1 cellular context compared by ENCODE assay signal in genomic region chr6:157531169-157531985, GRCh38.
A peak's percentile ranks its signal among the peaks of the same experiment; 100 is the strongest.
TF ChIP-seq lines count a peak whose summit lies in the region.

No MANE protein-coding gene starts in this region.

TF ChIP-seq in HepG2, 621 proteins besides CTCF, POLR2A, EP300 and RAD21 (continued from another document and continues in another):
- TF ChIP-seq ZNF496 (CRISPR knock-in tag; IDR thresholded peaks at IDR 0.05; ENCODE audit: insufficient replicate concordance) (peak; percentile 29), ZBTB37 (CRISPR knock-in tag; IDR thresholded peaks at IDR 0.05) (peak; percentile 91; the same call in 1 of the 2 replicates), CENPX (CRISPR knock-in tag; IDR thresholded peaks at IDR 0.05) (no peak), NRL (CRISPR knock-in tag; IDR thresholded peaks at IDR 0.05; ENCODE audit: borderline replicate concordance) (peak; percentile 94), HNF4G (IDR thresholded peaks at IDR 0.05; ENCODE audit: borderline replicate concordance, low read depth, low read length) (no peak; the same call in 1 of the 2 replicates), HNF4G (CRISPR knock-in tag; IDR thresholded peaks at IDR 0.05; ENCODE audit: borderline replicate concordance, low read depth) (peak; percentile 100), ZNF598 (CRISPR knock-in tag; IDR thresholded peaks at IDR 0.05; ENCODE audit: borderline replicate concordance) (no peak; the same call in 1 of the 2 replicates), RFX3 (CRISPR knock-in tag; IDR thresholded peaks at IDR 0.05) (no peak), PRPF4 (IDR thresholded peaks at IDR 0.05; ENCODE audit: low read depth, low read length, poor library complexity, severe bottlenecking) (peak; percentile 80), ATF2 (CRISPR knock-in tag; IDR thresholded peaks at IDR 0.05) (peak; percentile 98), NCOA2 (CRISPR knock-in tag; IDR thresholded peaks at IDR 0.05) (peak; percentile 97), BRD4 (CRISPR knock-in tag; IDR thresholded peaks at IDR 0.05) (peak; percentile 96), ZNF142 (CRISPR knock-in tag; IDR thresholded peaks at IDR 0.05) (peak; percentile 86; the same call in 1 of the 2 replicates), ELF4 (CRISPR knock-in tag; IDR thresholded peaks at IDR 0.05; ENCODE audit: borderline replicate concordance) (peak; percentile 90; the same call in 1 of the 2 replicates), TSC22D2 (CRISPR knock-in tag; IDR thresholded peaks at IDR 0.05; ENCODE audit: borderline replicate concordance) (peak; percentile 50; the same call in 1 of the 2 replicates), ZNF138 (CRISPR knock-in tag; IDR thresholded peaks at IDR 0.05; ENCODE audit: low read depth) (no peak; the same call in 1 of the 2 replicates), ZNF615 (CRISPR knock-in tag; IDR thresholded peaks at IDR 0.05; ENCODE audit: borderline replicate concordance) (peak; percentile 88; the same call in 1 of the 2 replicates), PREB (CRISPR knock-in tag; IDR thresholded peaks at IDR 0.05) (no peak), HIC2 (CRISPR knock-in tag; IDR thresholded peaks at IDR 0.05; ENCODE audit: low read depth) (peak; percentile 98), FOXC1 (CRISPR knock-in tag; IDR thresholded peaks at IDR 0.05; ENCODE audit: borderline replicate concordance) (peak; percentile 91), ELF1 (CRISPR knock-in tag; IDR thresholded peaks at IDR 0.05) (peak; percentile 85), ZSCAN25 (CRISPR knock-in tag; IDR thresholded peaks at IDR 0.05) (peak; percentile 88), E2F5 (CRISPR knock-in tag; conservative IDR thresholded peaks at IDR 0.05) (0 out of 2 replicates have a peak, but pooled peaks have one; percentile 8), MLLT10 (CRISPR knock-in tag; IDR thresholded peaks at IDR 0.05) (no peak), GFI1 (CRISPR knock-in tag; IDR thresholded peaks at IDR 0.05; ENCODE audit: borderline replicate concordance) (peak; percentile 100), ATM (IDR thresholded peaks at IDR 0.05; ENCODE audit: borderline replicate concordance) (no peak), MXD3 (CRISPR knock-in tag; IDR thresholded peaks at IDR 0.05) (peak; percentile 33; the same call in 1 of the 2 replicates), DRAP1 (CRISPR knock-in tag; IDR thresholded peaks at IDR 0.05) (peak; percentile 86; the same call in 1 of the 2 replicates), SALL2 (CRISPR knock-in tag; IDR thresholded peaks at IDR 0.05) (peak; percentile 94), ZNF746 (CRISPR knock-in tag; IDR thresholded peaks at IDR 0.05) (peak; percentile 97), RARG (CRISPR knock-in tag; IDR thresholded peaks at IDR 0.05; ENCODE audit: low read depth) (peak; percentile 95; the same call in 1 of the 2 replicates), ZNF709 (CRISPR knock-in tag; IDR thresholded peaks at IDR 0.05) (peak; percentile 97; the same call in 1 of the 2 replicates), USF2 (IDR thresholded peaks at IDR 0.05; ENCODE audit: low read depth, low read length) (no peak), USF2 (CRISPR knock-in tag; IDR thresholded peaks at IDR 0.05; ENCODE audit: borderline replicate concordance) (no peak; the same call in 1 of the 2 replicates), ZNF619 (CRISPR knock-in tag; IDR thresholded peaks at IDR 0.05) (peak; percentile 91), THAP9 (CRISPR knock-in tag; IDR thresholded peaks at IDR 0.05; ENCODE audit: borderline replicate concordance) (peak; percentile 90; the same call in 1 of the 2 replicates), ZNF329 (CRISPR knock-in tag; IDR thresholded peaks at IDR 0.05; ENCODE audit: low read depth) (peak; percentile 91; the same call in 1 of the 2 replicates), RBM22 (optimal IDR thresholded peaks at IDR 0.05; ENCODE audit: low read length) (peak; percentile 89), ZBTB43 (CRISPR knock-in tag; conservative IDR thresholded peaks at IDR 0.05) (peak; percentile 90), ARNT2 (CRISPR knock-in tag; IDR thresholded peaks at IDR 0.05; ENCODE audit: low read depth) (peak; percentile 93)
